In the genomic region with DNA sequence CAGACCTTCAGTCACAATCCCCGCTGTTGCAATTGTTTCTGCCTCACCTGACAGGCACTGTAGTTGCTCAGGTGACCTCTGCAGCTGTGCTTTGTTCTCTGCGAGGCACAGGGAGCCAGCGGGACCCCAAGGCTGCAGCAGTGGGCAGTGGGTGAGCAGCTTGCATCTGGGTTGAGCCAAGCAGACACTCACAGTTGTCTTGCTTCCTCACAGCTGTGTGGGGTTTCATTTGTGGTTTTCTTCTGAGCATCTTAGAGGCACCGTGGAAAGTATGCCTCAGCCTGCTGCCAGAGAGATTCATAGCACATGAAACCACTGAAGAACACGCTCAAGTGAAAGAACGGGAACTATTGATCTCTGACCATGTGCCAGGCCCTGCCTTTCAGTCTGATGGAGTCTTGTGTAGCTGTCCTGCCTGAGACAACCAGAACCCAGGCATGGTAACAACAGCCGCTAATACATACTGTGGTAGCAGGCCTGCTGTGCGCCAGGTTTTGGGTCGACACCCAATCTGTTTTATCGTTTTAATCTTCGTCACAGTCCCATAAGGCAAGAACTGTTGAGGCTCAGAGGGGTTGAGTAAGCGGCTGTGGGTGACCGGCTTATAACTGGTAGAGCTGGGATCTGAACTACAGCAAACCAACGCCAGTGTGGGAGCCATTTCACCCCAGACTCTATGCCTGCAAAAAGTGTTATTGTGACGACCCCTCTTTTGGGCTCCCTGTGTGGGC, we compare ENCODE assay signal across 8 cellular contexts. TPM values are rescaled to one million over a fixed set of nuclear protein-coding genes. Genes with fewer than 3 reads are reported as not detected.
DNase-seq lines count a peak whose midpoint lies in the region; ATAC-seq, FAIRE-seq and TF ChIP-seq lines count a peak whose summit lies in the region.

No MANE protein-coding gene starts in this region.

- FAIRE-seq in small intestine (lab: Jason Lieb, UNC), result no peak

- H3K27ac Mint-ChIP-seq in nephron progenitor cell, result no peak overlapping the region
- H3K27ac Mint-ChIP-seq in Calu3 (ENCODE audit: unreplicated experiment), result no peak overlapping the region

- no TSS peak for BruUV-seq in Calu3 (replicated peaks; lab: Mats Ljungman, UMichigan)

- DNase-seq in LHCN-M2 (ENCODE audit: low read depth), result peak; percentile 79
- peak; percentile 65 for DNase-seq in activated T-cell treated with anti-CD3 and anti-CD28 coated beads for 48 hours (ENCODE audit: low read depth)
- peak; percentile 44 for DNase-seq in germinal center (ENCODE audit: low spot score)
- DNase-seq in small intestine, result peak; percentile 46
- no peak for DNase-seq in nephron progenitor cell
- DNase-seq in Calu3, result no peak

- CTCF ChIA-PET in Calu3 (lab: Charles Lee), result interaction anchor here (0.6 to 1.6 kb wide), 2 partner anchors 78 to 170 kb away, joined by 3 to 4 read pairs; no protein-coding TSS in a partner anchor

- peak overlapping the region; percentile 99 for H3K27ac ChIP-seq in BLaER1
- peak overlapping the region; percentile 74 to 81 for H3K27ac ChIP-seq in small intestine (ENCODE audit: low read depth in 1 of 2, low read length in 1 of 2)

- H3K9me3 Mint-ChIP-seq in nephron progenitor cell, result peaks cover 11% of the 10 kb centered on the region
- H3K9me3 Mint-ChIP-seq in Calu3 (ENCODE audit: low read depth, unreplicated experiment), result no peaks in the 10 kb centered on the region

- H4K20me1 ChIP-seq in BLaER1, result no peaks in the 10 kb centered on the region

- H3K4me1 Mint-ChIP-seq in nephron progenitor cell (peaks cover 50% of the 10 kb centered on the region), Calu3 (ENCODE audit: low read depth, unreplicated experiment) (no peaks in the 10 kb centered on the region)

- intact Hi-C loops in Calu3 (cut with micrococcal nuclease; ENCODE audit: unreplicated experiment), result no loop called here

- no peaks in the 10 kb centered on the region for H3K36me3 ChIP-seq in BLaER1
- H3K36me3 ChIP-seq in small intestine (ENCODE audit: control insufficient read depth in 2 of 2, insufficient read depth in 2 of 2, low read length in 2 of 2), result no peaks in the 10 kb centered on the region

- H3K4me3 Mint-ChIP-seq in nephron progenitor cell (no peak overlapping the region), Calu3 (ENCODE audit: low read depth, unreplicated experiment) (no peak overlapping the region)

- H3K36me3 Mint-ChIP-seq in nephron progenitor cell (ENCODE audit: low read depth) (peaks cover 8% of the 10 kb centered on the region), Calu3 (ENCODE audit: insufficient read depth, unreplicated experiment) (no peaks in the 10 kb centered on the region)

- WGBS in small intestine, 3 donors, result 60 to 78% (median 61%) methylated on average over 15 of the region's 15 CpGs

- H3K4me1 ChIP-seq in BLaER1 (peaks cover 58% of the 10 kb centered on the region), small intestine (ENCODE audit: control insufficient read depth in 2 of 2, insufficient read depth in 1 of 2, low read depth in 1 of 2, low read length in 1 of 2) (no peaks in the 10 kb centered on the region)

- H3K27me3 ChIP-seq in BLaER1 (no peaks in the 10 kb centered on the region), small intestine (ENCODE audit: control insufficient read depth in 2 of 2, insufficient read depth in 2 of 2, low read length in 2 of 2) (no peaks in the 10 kb centered on the region)

- H3K4me3 ChIP-seq in BLaER1 (peak overlapping the region; percentile 62), small intestine (ENCODE audit: low read depth in 1 of 2, low read length in 2 of 2) (peak overlapping the region in 1 of 2 donors; percentile 41)

- H3K4me2 ChIP-seq in BLaER1, result peak overlapping the region; percentile 92

- H3K27me3 Mint-ChIP-seq in nephron progenitor cell (ENCODE audit: low read depth, poor library complexity), result peaks cover 2% of the 10 kb centered on the region
- H3K27me3 Mint-ChIP-seq in Calu3 (ENCODE audit: unreplicated experiment), result peaks cover 15% of the 10 kb centered on the region

- peak; percentile 95 for ATAC-seq in GM21447 (IDR thresholded peaks at IDR 0.05; ENCODE audit: unreplicated experiment)

- no peaks in the 10 kb centered on the region; the same call in 1 of the 2 replicates for H3K9me3 ChIP-seq in BLaER1
- H3K9me3 ChIP-seq in small intestine (ENCODE audit: control insufficient read depth, low read depth), result no peaks in the 10 kb centered on the region

- H3K9ac ChIP-seq in BLaER1, result peak overlapping the region; percentile 92

- TF ChIP-seq CTCF in nephron progenitor cell (IDR thresholded peaks at IDR 0.05), result no peak
- no peak for TF ChIP-seq CTCF in Calu3 (IDR thresholded peaks at IDR 0.05; ENCODE audit: unreplicated experiment)

RNA-seq across cellular contexts. Expression of a gene that starts 33.4 kb away (rescaled TPM):
- total RNA-seq in LHCN-M2 (2014; rRNA removed) (not detected in 2 replicates), Calu3 (2022) (not detected in 2 replicates)
- polyA plus RNA-seq in LHCN-M2 (2012), result not detected
- polyA plus RNA-seq in small intestine, result not detected

RNA-seq across cellular contexts. Expression of a gene that starts 58.5 kb away (rescaled TPM):
- 119 and 120 TPM in 2 replicates for total RNA-seq in LHCN-M2 (2014; rRNA removed)
- polyA plus RNA-seq in LHCN-M2 (2012), result 144 TPM
- polyA plus RNA-seq in small intestine, result 100 to 1,000 TPM; 120 to 260 (median 208) TPM
- total RNA-seq in Calu3 (2022), result 108 and 113 TPM in 2 replicates

Comparison
In these comparisons a context has a peak if more than half of its experiments do, and no peak if none do; other contexts are left out.
1. DNase-seq: peak in LHCN-M2 (single experiment), activated T-cell treated with anti-CD3 and anti-CD28 coated beads for 48 hours (single experiment), germinal center (single experiment) and small intestine (single experiment); none in nephron progenitor cell (single experiment) and Calu3 (single experiment).